11 cellular contexts compared by ENCODE assay signal in genomic region chr2:161990741-161991140, GRCh38.
DNase-seq lines count a peak whose midpoint lies in the region; ATAC-seq and TF ChIP-seq lines count a peak whose summit lies in the region.
"Had no signal": no experiment of that assay in that cellular context is flagged by ENCODE, and none has a peak within 500 bp of the region (broad histone marks: within the 10 kb centered on the region; RNA-seq: fewer than 3 reads in every experiment).

No MANE protein-coding gene starts in this region.

- H4K20me1 ChIP-seq in IMR-90 (ENCODE audit: insufficient read depth, low read length) = no peaks in the 10 kb centered on the region

- no peak overlapping the region for H2AK5ac ChIP-seq in IMR-90 (ENCODE audit: low read depth, low read length)

- no peak for TF ChIP-seq POLR2A in IMR-90 (IDR thresholded peaks at IDR 0.05; ENCODE audit: low read depth, low read length)

- H3K18ac ChIP-seq in IMR-90 (ENCODE audit: low read depth, low read length) = 0 out of 2 replicates have a peak overlapping the region, but pooled peaks have one; percentile 47

- POLR2A ChIA-PET in IMR-90 (lab: Charles Lee; ENCODE audit: unreplicated experiment) = no interaction called here

- H3K4me3 ChIP-seq in IMR-90 (ENCODE audit: insufficient read depth, low read depth, low read length) = no peak overlapping the region
- H3K4me3 ChIP-seq in adipocyte (ENCODE audit: low read length) = no peak overlapping the region
- H3K4me3 ChIP-seq in kidney epithelial cell (ENCODE audit: low read depth, low read length) = no peak overlapping the region
- H3K4me3 ChIP-seq: MG63 had no signal

- H3K23ac ChIP-seq in IMR-90 (ENCODE audit: low read depth, low read length) = no peak overlapping the region

- peak overlapping the region; percentile 75 for H2BK120ac ChIP-seq in IMR-90 (ENCODE audit: low read depth, low read length)

- H3K4me1 ChIP-seq in IMR-90 (ENCODE audit: control insufficient read depth, insufficient read depth, low read length) (peaks cover 6% of the 10 kb centered on the region), adipocyte (ENCODE audit: control insufficient read depth, insufficient read depth, low read length) (peaks cover 15% of the 10 kb centered on the region)

- H2BK15ac ChIP-seq in IMR-90 (ENCODE audit: low read depth, low read length) = no peak overlapping the region

- H4K8ac ChIP-seq in IMR-90 (ENCODE audit: low read depth in 2 of 2, low read length in 2 of 2) = peak overlapping the region in 1 of 2 experiments; percentile 52; a peak in 1 of 4 replicates

- H4K91ac ChIP-seq in IMR-90 (ENCODE audit: insufficient read depth, low read depth, low read length) = no peak overlapping the region

- WGBS in IMR-90 (ENCODE audit: extremely low coverage in 2 of 2, insufficient read length in 1 of 2), 2 experiments = no CpG with 5 or more reads among the region's 1 CpG

- no peak overlapping the region for H3K56ac ChIP-seq in IMR-90 (ENCODE audit: extremely low read depth, insufficient read depth, low read length)

- no peak overlapping the region; the same call in 1 of the 2 replicates for H3K4me2 ChIP-seq in IMR-90 (ENCODE audit: low read depth, low read length)

- no peak overlapping the region for H3K14ac ChIP-seq in IMR-90 (replicated peaks; ENCODE audit: low read depth, low read length)

- 0 out of 2 replicates have a peak overlapping the region, but pooled peaks have one; percentile 70 for H2BK20ac ChIP-seq in IMR-90 (ENCODE audit: low read depth, low read length)

- H2AK9ac ChIP-seq in IMR-90 (replicated peaks; ENCODE audit: low read depth, low read length, poor library complexity) = no peak overlapping the region

- in situ Hi-C loops in IMR-90 (cut with MboI; ENCODE audit: low sequenced_read_pairs) = loop anchor here (25.0 kb wide), 1 partner anchor 322 kb away; the partner anchor contains the start of gene IFIH1

- no peak overlapping the region for H2BK5ac ChIP-seq in IMR-90 (ENCODE audit: low read depth, low read length, poor library complexity, severe bottlenecking)

- DNase-seq in AG20443 (ENCODE audit: low spot score) (peak; percentile 72), IMR-90 (peak; percentile 96), adipocyte (ENCODE audit: low read depth) (peak; percentile 92), kidney epithelial cell (ENCODE audit: low read depth) (peak; percentile 93), DMS 273 (lab: John Stamatoyannopoulos, UW; ENCODE audit: unreplicated experiment) (no peak), nucleus accumbens (lab: John Stamatoyannopoulos, UW) (no peak), NCI-H345 treated with DMSO at 0.1 percent for 48 hours (lab: John Stamatoyannopoulos, UW; ENCODE audit: unreplicated experiment) (no peak)
- DNase-seq: activated CD4-positive, alpha-beta T cell treated with anti-CD3 and anti-CD28 coated beads, Interleukin-2, amount 50 U/mL, for 48 hours; MG63; right cardiac atrium had no signal

- no peak for TF ChIP-seq RAD21 in IMR-90 (IDR thresholded peaks at IDR 0.05; ENCODE audit: low read length)

- H3K27me3 ChIP-seq in IMR-90 (ENCODE audit: control insufficient read depth, insufficient read depth, low read length) (no peaks in the 10 kb centered on the region), adipocyte (replicated peaks; ENCODE audit: control insufficient read depth, insufficient read depth, low read length) (no peaks in the 10 kb centered on the region), kidney epithelial cell (ENCODE audit: control insufficient read depth, insufficient read depth, low read length) (no peaks in the 10 kb centered on the region)
- H3K27me3 ChIP-seq: MG63 had no signal

- no peak overlapping the region for H2AFZ ChIP-seq in IMR-90 (replicated peaks; ENCODE audit: low read length, poor library complexity)

- H4K5ac ChIP-seq in IMR-90 (ENCODE audit: low read depth, low read length) = no peak overlapping the region

- no peak overlapping the region for H3K4ac ChIP-seq in IMR-90 (ENCODE audit: low read depth, low read length)

- H3K9me1 ChIP-seq in IMR-90 (ENCODE audit: insufficient read depth, low read length) = no peaks in the 10 kb centered on the region

- CTCF ChIA-PET in IMR-90 (lab: Yijun Ruan, JAX) = interaction anchor here (0.6 kb wide), 1 partner anchor 138 kb away, joined by 4 read pairs; no protein-coding TSS in a partner anchor

- peak overlapping the region; percentile 70; the same call in 1 of the 2 replicates for H3K27ac ChIP-seq in IMR-90 (ENCODE audit: insufficient read depth, low read length)

- ATAC-seq in IMR-90 (ENCODE audit: low read depth) (peak; percentile 77), GM19328 (IDR thresholded peaks at IDR 0.05; ENCODE audit: unreplicated experiment) (no peak)
- ATAC-seq: right cardiac atrium had no signal

- intact Hi-C loops in IMR-90 (cut with micrococcal nuclease) = no loop called here

- H3K9me3 ChIP-seq in IMR-90 (ENCODE audit: control insufficient read depth, insufficient read depth, low read length) (no peaks in the 10 kb centered on the region), adipocyte (ENCODE audit: control insufficient read depth, low read length) (no peaks in the 10 kb centered on the region)
- H3K9me3 ChIP-seq: MG63 had no signal

- dilution Hi-C loops in IMR-90 (cut with HindIII; ENCODE audit: low sequenced_read_pairs, unreplicated experiment) = no loop called here

- H3K79me1 ChIP-seq in IMR-90 (ENCODE audit: low read depth in 1 of 2, low read length in 2 of 2) = no peaks in the 10 kb centered on the region

- H3K36me3 ChIP-seq in IMR-90 (ENCODE audit: control insufficient read depth, insufficient read depth, low read length) (peaks cover 6% of the 10 kb centered on the region), adipocyte (ENCODE audit: control insufficient read depth, insufficient read depth, low read length, severe bottlenecking) (no peaks in the 10 kb centered on the region), kidney epithelial cell (ENCODE audit: control insufficient read depth, insufficient read depth, low read length) (no peaks in the 10 kb centered on the region)
- H3K36me3 ChIP-seq: MG63 had no signal

- BruUV-seq in IMR-90 (replicated peaks; lab: Mats Ljungman, UMichigan) = no TSS peak

- TF ChIP-seq CTCF in IMR-90 (conservative IDR thresholded peaks at IDR 0.05; ENCODE audit: low read depth, low read length) (no peak), kidney epithelial cell (IDR thresholded peaks at IDR 0.05; ENCODE audit: insufficient read depth, low read length, poor library complexity, severe bottlenecking) (no peak)

- H3K9ac ChIP-seq in IMR-90 (ENCODE audit: low read depth, low read length) (no peak overlapping the region), adipocyte (ENCODE audit: low read length) (no peak overlapping the region)

TF ChIP-seq in IMR-90, 13 proteins besides CTCF, POLR2A, EP300 and RAD21:
- TF ChIP-seq CHD1 (IDR thresholded peaks at IDR 0.05; ENCODE audit: low read depth, low read length) (no peak), USF2 (IDR thresholded peaks at IDR 0.05; ENCODE audit: low read depth, low read length) (no peak), MAFK (IDR thresholded peaks at IDR 0.05; ENCODE audit: low read depth, low read length) (no peak), CEBPB (IDR thresholded peaks at IDR 0.05; ENCODE audit: low read depth, low read length) (peak; percentile 99), FOS (IDR thresholded peaks at IDR 0.05; ENCODE audit: low read depth, low read length) (peak; percentile 94), BHLHE40 (IDR thresholded peaks at IDR 0.05; ENCODE audit: low read depth, low read length) (peak; percentile 64), RCOR1 (IDR thresholded peaks at IDR 0.05; ENCODE audit: insufficient replicate concordance, low read length) (no peak)

Comparison
In these comparisons a context has a peak if more than half of its experiments do, and no peak if none do; other contexts are left out.
1. DNase-seq: peak in AG20443 (single experiment), IMR-90 (single experiment), adipocyte (single experiment) and kidney epithelial cell (single experiment); none in DMS 273 (single experiment), nucleus accumbens (0 of 56) and NCI-H345 treated with DMSO at 0.1 percent for 48 hours (single experiment).